ENCODE assay signal across 9 cellular contexts in genomic region chr7:4045975-4046374, GRCh38.
"Had no signal": no experiment of that assay in that cellular context is flagged by ENCODE, and none has a peak within 500 bp of the region (broad histone marks: within the 10 kb centered on the region; RNA-seq: fewer than 3 reads in every experiment).

No MANE protein-coding gene starts in this region.

- H3K4me3 Mint-ChIP-seq: GM23338, H9, HFFc6 had no signal

- H3K4me1 ChIP-seq: HAP-1 had no signal

- H3K27ac ChIP-seq: GM23248 had no signal

- H3K27ac Mint-ChIP-seq: GM23338, H9, HFFc6 had no signal

- ATAC-seq: GM23338, HCT116 had no signal

- H3K4me3 ChIP-seq: GM23248, GM23338, HAP-1 had no signal

- H3K9me3 ChIP-seq: HAP-1 had no signal

- H3K9me3 Mint-ChIP-seq: GM23338, H9 had no signal

- H3K36me3 ChIP-seq: HAP-1 had no signal

- DNase-seq: GM23248, GOT3, H7, H9, HCEC 1CT, HFFc6 had no signal
